ENCODE assay signal across 18 cellular contexts in the genomic region with DNA sequence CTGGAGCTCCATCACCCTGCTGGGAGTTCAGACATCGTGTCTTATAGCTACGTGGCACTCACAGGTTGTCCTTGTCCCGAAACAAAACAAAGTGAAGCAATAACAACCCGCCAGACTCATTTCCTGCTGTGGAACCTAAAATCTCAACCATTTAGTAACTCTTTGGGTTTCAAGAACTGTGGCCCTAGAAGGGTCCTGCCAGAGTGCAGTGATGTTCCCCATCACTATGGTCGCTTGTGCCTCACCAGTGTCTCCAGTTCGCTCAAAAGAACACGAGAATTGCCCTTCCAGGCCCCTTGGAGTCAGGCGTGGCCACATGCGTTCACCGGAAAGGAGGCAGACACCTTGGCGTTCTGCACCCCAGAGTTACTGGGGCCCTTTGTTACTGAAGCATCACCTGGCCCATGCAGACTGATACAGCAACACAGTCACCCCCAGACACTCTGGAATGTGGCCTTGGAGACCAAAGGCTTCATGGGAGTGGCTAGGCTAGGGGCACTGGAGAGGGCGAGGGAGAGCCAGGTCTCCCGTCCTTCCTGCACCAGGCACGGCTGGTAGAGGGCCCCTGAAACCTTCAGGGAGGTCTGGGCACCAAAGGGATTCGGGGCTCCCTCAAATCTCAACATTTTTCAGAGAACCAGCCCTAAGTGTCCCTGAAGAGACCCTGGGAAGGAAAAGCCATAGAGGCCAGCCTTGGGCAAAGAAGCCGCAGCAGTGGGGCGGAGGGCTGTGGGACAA. TPM values are rescaled to one million over a fixed set of nuclear protein-coding genes. Genes with fewer than 3 reads are reported as not detected.
A peak's percentile ranks its signal among the peaks of the same experiment; 100 is the strongest.
DNase-seq lines count a peak whose midpoint lies in the region; ATAC-seq and TF ChIP-seq lines count a peak whose summit lies in the region.
"Had no signal": no experiment of that assay in that cellular context is flagged by ENCODE, and none has a peak within 500 bp of the region (broad histone marks: within the 10 kb centered on the region; RNA-seq: fewer than 3 reads in every experiment).

No MANE protein-coding gene starts in this region.

- no peaks in the 10 kb centered on the region for H3K36me3 Mint-ChIP-seq in endothelial cell (ENCODE audit: low read depth, unreplicated experiment)

- no peak overlapping the region for H3K4me3 Mint-ChIP-seq in endothelial cell (ENCODE audit: unreplicated experiment)
- H3K4me3 Mint-ChIP-seq: activated CD4-positive, alpha-beta T cell treated with anti-CD3 and anti-CD28 coated beads for 36 hours had no signal

- no peak overlapping the region for H2BK15ac ChIP-seq in neuronal stem cell (ENCODE audit: low read length)

- H2BK120ac ChIP-seq in neuronal stem cell (ENCODE audit: low read depth, low read length), result no peak overlapping the region

- H3K79me1 ChIP-seq in neuronal stem cell (ENCODE audit: low read depth, low read length), result no peaks in the 10 kb centered on the region

- no peak overlapping the region for H2BK5ac ChIP-seq in neuronal stem cell (ENCODE audit: low read length)

- H3K9ac ChIP-seq in BLaER1 (no peak overlapping the region), ES-I3 (ENCODE audit: low read depth, low read length) (peak overlapping the region; percentile 60), neuronal stem cell (ENCODE audit: low read depth, low read length, poor library complexity) (peak overlapping the region; percentile 32)

- H3K18ac ChIP-seq in neuronal stem cell (ENCODE audit: low read length), result peak overlapping the region; percentile 93

- peak overlapping the region; percentile 53 for H2AK5ac ChIP-seq in neuronal stem cell (ENCODE audit: low read depth, low read length)

- H3K4me3 ChIP-seq in BLaER1 (peak overlapping the region; percentile 60; the same call in 1 of the 2 replicates), ectodermal cell (ENCODE audit: insufficient read depth, low read depth, low read length) (peak overlapping the region; percentile 50), neuronal stem cell (ENCODE audit: low read length in 2 of 2) (peak overlapping the region in 1 of 2 donors; percentile 40)

- peak overlapping the region; percentile 33 for H2BK12ac ChIP-seq in neuronal stem cell (ENCODE audit: low read length)

- no peak for TF ChIP-seq CTCF in endothelial cell (IDR thresholded peaks at IDR 0.05; ENCODE audit: unreplicated experiment)

- ATAC-seq in GM18502 (IDR thresholded peaks at IDR 0.05; ENCODE audit: poor library complexity, unreplicated experiment) (no peak), GM18870 (IDR thresholded peaks at IDR 0.05; ENCODE audit: unreplicated experiment) (no peak)
- ATAC-seq: activated CD4-positive, alpha-beta T cell treated with anti-CD3 and anti-CD28 coated beads for 36 hours had no signal

- no peaks in the 10 kb centered on the region for H3K36me3 ChIP-seq in BLaER1
- H3K36me3 ChIP-seq in ES-I3 (ENCODE audit: insufficient read depth, low read length), result no peaks in the 10 kb centered on the region
- H3K36me3 ChIP-seq in ectodermal cell (ENCODE audit: control insufficient read depth, insufficient read depth, low read length), result no peaks in the 10 kb centered on the region
- no peaks in the 10 kb centered on the region for H3K36me3 ChIP-seq in neuronal stem cell (replicated peaks in 1 of 2; ENCODE audit: control insufficient read depth in 2 of 2, insufficient read depth in 2 of 2, low read length in 2 of 2)
- H3K36me3 ChIP-seq: heart right ventricle had no signal

- H3K27ac ChIP-seq in BLaER1 (no peak overlapping the region), ectodermal cell (ENCODE audit: insufficient read depth, low read depth, low read length, poor library complexity, severe bottlenecking) (no peak overlapping the region), neuronal stem cell (replicated peaks; ENCODE audit: low read length) (no peak overlapping the region)
- H3K27ac ChIP-seq: heart right ventricle had no signal

- WGBS in ectodermal cell, 2 experiments, result 94 to 95% methylated on average over 17 of the region's 17 CpGs
- WGBS in neuronal stem cell (ENCODE audit: extremely low coverage in 2 of 2, insufficient read length in 2 of 2, insufficient replicate concordance in 1 of 2), 2 donors, result no CpG with 5 or more reads among the region's 17 CpGs

- peaks cover 4% of the 10 kb centered on the region for H3K4me1 Mint-ChIP-seq in endothelial cell (ENCODE audit: unreplicated experiment)

- H4K20me1 ChIP-seq in BLaER1, result no peaks in the 10 kb centered on the region

- H3K14ac ChIP-seq in neuronal stem cell (ENCODE audit: low read length), result peak overlapping the region; percentile 48

- peak overlapping the region; percentile 96 for H2AFZ ChIP-seq in neuronal stem cell (ENCODE audit: low read length)

- H3K4ac ChIP-seq in neuronal stem cell (ENCODE audit: low read length), result no peak overlapping the region

- H3K4me2 ChIP-seq in BLaER1 (peak overlapping the region; percentile 94), neuronal stem cell (ENCODE audit: insufficient read depth, low read length, poor library complexity, severe bottlenecking) (no peak overlapping the region)

- H4K91ac ChIP-seq in neuronal stem cell (ENCODE audit: low read depth, low read length, poor library complexity), result no peak overlapping the region

- H3K27ac Mint-ChIP-seq in endothelial cell (ENCODE audit: unreplicated experiment), result no peak overlapping the region
- H3K27ac Mint-ChIP-seq: activated CD4-positive, alpha-beta T cell treated with anti-CD3 and anti-CD28 coated beads for 36 hours; T-helper 2 cell treated with Interferon-gamma antibody and Interleukin-4, amounts not matched to agents 5 μg/mL and 100 μg/mL, for 36 hours had no signal

- peaks cover 23% of the 10 kb centered on the region for H3K27me3 ChIP-seq in BLaER1
- peaks cover 34% of the 10 kb centered on the region for H3K27me3 ChIP-seq in ectodermal cell (ENCODE audit: control insufficient read depth, insufficient read depth, low read length, poor library complexity, severe bottlenecking)
- peaks cover 0 to 72% (median 8%) of the 10 kb centered on the region in 3 experiments for H3K27me3 ChIP-seq in neuronal stem cell (ENCODE audit: control insufficient read depth in 3 of 3, insufficient read depth in 3 of 3, low read depth in 1 of 3, low read length in 3 of 3)

- no peak overlapping the region for H3K23ac ChIP-seq in neuronal stem cell (ENCODE audit: low read depth, low read length, poor library complexity)

- H3K4me1 ChIP-seq in BLaER1 (peaks cover 36% of the 10 kb centered on the region), ES-I3 (ENCODE audit: insufficient read depth, low read length) (peaks cover 10% of the 10 kb centered on the region), ectodermal cell (ENCODE audit: control insufficient read depth, insufficient read depth, low read length) (no peaks in the 10 kb centered on the region), neuronal stem cell (ENCODE audit: control insufficient read depth in 2 of 2, insufficient read depth in 1 of 2, low read depth in 1 of 2, low read length in 2 of 2) (peaks cover 7 to 10% of the 10 kb centered on the region in 2 donors)

- H3K9me3 Mint-ChIP-seq in endothelial cell (ENCODE audit: unreplicated experiment), result no peaks in the 10 kb centered on the region
- H3K9me3 Mint-ChIP-seq: T-helper 2 cell treated with Interferon-gamma antibody and Interleukin-4, amounts not matched to agents 5 μg/mL and 100 μg/mL, for 36 hours had no signal

- no peak overlapping the region for H4K8ac ChIP-seq in neuronal stem cell (ENCODE audit: low read depth, low read length)

- DNase-seq in neuronal stem cell (ENCODE audit: low spot score), result no peak
- DNase-seq in NCI-H1048 (lab: John Stamatoyannopoulos, UW), result no peak
- no peak for DNase-seq in endothelial cell (ENCODE audit: low spot score)
- DNase-seq: heart right ventricle; IMR-90; left cardiac atrium; NCI-H1105 treated with DMSO at 0.1 percent for 48 hours; SIG-M5; stimulated activated CD4-positive, alpha-beta T cell treated with anti-CD3 and anti-CD28 coated beads, Interleukin-1b, Interleukin-23, amount 100 ng/mL, for 48 hours had no signal

- H3K9me3 ChIP-seq in BLaER1 (no peaks in the 10 kb centered on the region), ES-I3 (ENCODE audit: control insufficient read depth, insufficient read depth, low read length) (no peaks in the 10 kb centered on the region), ectodermal cell (ENCODE audit: control insufficient read depth, low read length) (no peaks in the 10 kb centered on the region), neuronal stem cell (replicated peaks in 1 of 2; ENCODE audit: control insufficient read depth in 2 of 2, insufficient read depth in 1 of 2, low read depth in 1 of 2, low read length in 2 of 2) (peaks cover 2 to 10% of the 10 kb centered on the region in 2 donors)
- H3K9me3 ChIP-seq: heart right ventricle had no signal

- H3K27me3 Mint-ChIP-seq in endothelial cell (ENCODE audit: unreplicated experiment), result peaks cover 3% of the 10 kb centered on the region
- H3K27me3 Mint-ChIP-seq: activated CD4-positive, alpha-beta T cell treated with anti-CD3 and anti-CD28 coated beads for 36 hours had no signal

RNA-seq across cellular contexts. Expression of a gene that starts 0.9 kb away (rescaled TPM):
- not detected for polyA plus RNA-seq in ectodermal cell (2013, experiment 1 of 4)
- 0.30 TPM for polyA plus RNA-seq in ectodermal cell (2013, experiment 2 of 4)
- polyA plus RNA-seq in ectodermal cell (2013, experiment 3 of 4), result 0.32 TPM
- polyA plus RNA-seq in ectodermal cell (2013, experiment 4 of 4), result 0.61 TPM
- 0.24 TPM for polyA plus RNA-seq in neuronal stem cell (2013, experiment 1 of 2)
- 0.26 TPM for polyA plus RNA-seq in neuronal stem cell (2013, experiment 2 of 2)
- total RNA-seq in endothelial cell (ENCODE audit: unreplicated experiment), result not detected
- total RNA-seq: IMR-90, renal cortical epithelial cell, ureter had no signal
- polyA plus RNA-seq: IMR-90 had no signal

RNA-seq across cellular contexts. Expression of a gene that starts 29.2 kb away (rescaled TPM):
- polyA plus RNA-seq in ectodermal cell (2013, experiment 1 of 4), result 7.3 TPM
- 13.3 TPM for polyA plus RNA-seq in ectodermal cell (2013, experiment 2 of 4)
- polyA plus RNA-seq in ectodermal cell (2013, experiment 3 of 4), result 12.1 TPM
- polyA plus RNA-seq in ectodermal cell (2013, experiment 4 of 4), result 12.3 TPM
- polyA plus RNA-seq in neuronal stem cell (2013, experiment 1 of 2), result 20.7 TPM
- 20.8 TPM for polyA plus RNA-seq in neuronal stem cell (2013, experiment 2 of 2)
- total RNA-seq in endothelial cell (ENCODE audit: unreplicated experiment), result 57.0 TPM
- total RNA-seq: activated CD4-positive, alpha-beta T cell treated with anti-CD3 and anti-CD28 coated beads for 36 hours; IMR-90 had no signal
- polyA plus RNA-seq: IMR-90 had no signal
